8 cellular contexts compared by ENCODE assay signal in genomic region chr2:227890495-227891079, GRCh38. TPM values are rescaled to one million over a fixed set of nuclear protein-coding genes. Genes with fewer than 3 reads are reported as not detected.
DNase-seq lines count a peak whose midpoint lies in the region; ATAC-seq and TF ChIP-seq lines count a peak whose summit lies in the region.

No MANE protein-coding gene starts in this region.

- H3K9me3 ChIP-seq in cardiac muscle cell (ENCODE audit: low read depth), result no peaks in the 10 kb centered on the region
- H3K9me3 ChIP-seq in sigmoid colon, result no peaks in the 10 kb centered on the region

- no peak overlapping the region for H3K4me3 Mint-ChIP-seq in stimulated activated naive CD8-positive, alpha-beta T cell treated with anti-CD3 and anti-CD28 coated beads, Interleukin-15, amount 100 ng/mL, for 72 hours
- H3K4me3 Mint-ChIP-seq in activated CD8-positive, alpha-beta T cell treated with anti-CD3 and anti-CD28 coated beads for 36 hours, result no peak overlapping the region

- intact Hi-C loops in activated CD8-positive, alpha-beta T cell treated with anti-CD3 and anti-CD28 coated beads for 36 hours (cut with micrococcal nuclease), result no loop called here
- intact Hi-C loops in sigmoid colon (cut with DNase I), result loop anchor here (10.0 kb wide), 1 partner anchor 1694 kb away; no protein-coding TSS in a partner anchor

- H3K4me1 ChIP-seq in cardiac muscle cell (ENCODE audit: low read depth), result no peaks in the 10 kb centered on the region
- no peaks in the 10 kb centered on the region for H3K4me1 ChIP-seq in sigmoid colon

- TF ChIP-seq EP300 in sigmoid colon (IDR thresholded peaks at IDR 0.05), result no peak

- no peaks in the 10 kb centered on the region for H3K9me3 Mint-ChIP-seq in stimulated activated naive CD8-positive, alpha-beta T cell treated with anti-CD3 and anti-CD28 coated beads, Interleukin-15, amount 100 ng/mL, for 72 hours
- no peaks in the 10 kb centered on the region for H3K9me3 Mint-ChIP-seq in activated CD8-positive, alpha-beta T cell treated with anti-CD3 and anti-CD28 coated beads for 36 hours

- H3K36me3 ChIP-seq in cardiac muscle cell (no peaks in the 10 kb centered on the region), sigmoid colon (no peaks in the 10 kb centered on the region)

- POLR2A ChIA-PET in activated CD8-positive, alpha-beta T cell treated with anti-CD3 and anti-CD28 coated beads for 36 hours (lab: Charles Lee), result no interaction called here

- DNase-seq in stimulated activated naive CD8-positive, alpha-beta T cell treated with anti-CD3 and anti-CD28 coated beads, Interleukin-15, amount 100 ng/mL, for 72 hours, result no peak
- no peak for DNase-seq in stimulated activated naive CD8-positive, alpha-beta T cell treated with anti-CD3 and anti-CD28 coated beads, Interleukin-15, Interleukin-2, amounts not matched to agents 100 U/mL and 50 U/mL, for 24 hours
- DNase-seq in NCI-H1694 treated with DMSO at 0.1 percent for 48 hours (lab: John Stamatoyannopoulos, UW), result peak; percentile 63
- DNase-seq in activated CD8-positive, alpha-beta T cell treated with anti-CD3 and anti-CD28 coated beads for 36 hours, result no peak
- DNase-seq in cardiac muscle cell (ENCODE audit: low read depth in 1 of 2, low spot score in 1 of 2), result peak; percentile 75 to 76
- DNase-seq in sigmoid colon, result no peak
- no peak for DNase-seq in activated gamma-delta T cell treated with Interleukin-2 at 50 U/mL for 16 hours

- H3K27ac ChIP-seq in cardiac muscle cell (no peak overlapping the region), sigmoid colon (no peak overlapping the region)

- peaks cover 5% of the 10 kb centered on the region for H3K27me3 Mint-ChIP-seq in stimulated activated naive CD8-positive, alpha-beta T cell treated with anti-CD3 and anti-CD28 coated beads, Interleukin-15, amount 100 ng/mL, for 72 hours
- H3K27me3 Mint-ChIP-seq in activated CD8-positive, alpha-beta T cell treated with anti-CD3 and anti-CD28 coated beads for 36 hours, result peaks cover 1% of the 10 kb centered on the region

- ATAC-seq in stimulated activated naive CD8-positive, alpha-beta T cell treated with anti-CD3 and anti-CD28 coated beads, Interleukin-15, amount 100 ng/mL, for 72 hours, result peak; percentile 62
- no peak for ATAC-seq in stimulated activated naive CD8-positive, alpha-beta T cell treated with anti-CD3 and anti-CD28 coated beads, Interleukin-15, Interleukin-2, amounts not matched to agents 100 U/mL and 50 U/mL, for 24 hours
- ATAC-seq in HG02759 (IDR thresholded peaks at IDR 0.05; ENCODE audit: unreplicated experiment), result peak; percentile 67
- ATAC-seq in activated CD8-positive, alpha-beta T cell treated with anti-CD3 and anti-CD28 coated beads for 36 hours, result no peak

- H3K27ac Mint-ChIP-seq in stimulated activated naive CD8-positive, alpha-beta T cell treated with anti-CD3 and anti-CD28 coated beads, Interleukin-15, amount 100 ng/mL, for 72 hours, result no peak overlapping the region
- no peak overlapping the region for H3K27ac Mint-ChIP-seq in activated CD8-positive, alpha-beta T cell treated with anti-CD3 and anti-CD28 coated beads for 36 hours

- CTCF ChIA-PET in activated CD8-positive, alpha-beta T cell treated with anti-CD3 and anti-CD28 coated beads for 36 hours (lab: Charles Lee), result interaction anchor here (0.7 to 2.5 kb wide), 22 partner anchors 9 to 1696 kb away, joined by 3 to 15 read pairs (median 4); partner anchors contain the start of gene DAW1

- TF ChIP-seq CTCF in activated CD8-positive, alpha-beta T cell treated with anti-CD3 and anti-CD28 coated beads for 36 hours (IDR thresholded peaks at IDR 0.05), result peak; percentile 75
- TF ChIP-seq CTCF in cardiac muscle cell (IDR thresholded peaks at IDR 0.05; ENCODE audit: low read depth, low read length) (peak; percentile 51), sigmoid colon (IDR thresholded peaks at IDR 0.05) (peak in 3 of 4 experiments; percentile 21 to 57 (median 32))

- H3K27me3 ChIP-seq in cardiac muscle cell, result no peaks in the 10 kb centered on the region
- H3K27me3 ChIP-seq in sigmoid colon, result no peaks in the 10 kb centered on the region

- H3K4me3 ChIP-seq in cardiac muscle cell (no peak overlapping the region), sigmoid colon (no peak overlapping the region)

- H3K36me3 Mint-ChIP-seq in activated CD8-positive, alpha-beta T cell treated with anti-CD3 and anti-CD28 coated beads for 36 hours (ENCODE audit: low read depth), result no peaks in the 10 kb centered on the region

- no peaks in the 10 kb centered on the region for H3K4me1 Mint-ChIP-seq in stimulated activated naive CD8-positive, alpha-beta T cell treated with anti-CD3 and anti-CD28 coated beads, Interleukin-15, amount 100 ng/mL, for 72 hours
- H3K4me1 Mint-ChIP-seq in activated CD8-positive, alpha-beta T cell treated with anti-CD3 and anti-CD28 coated beads for 36 hours (ENCODE audit: low read depth), result no peaks in the 10 kb centered on the region

- TF ChIP-seq POLR2A in sigmoid colon (IDR thresholded peaks at IDR 0.05), result no peak

- 0 to 4% methylated on average over 2 of the region's 2 CpGs for WGBS in sigmoid colon, 2 donors

RNA-seq across cellular contexts. Expression of gene DAW1, which starts 19.2 kb away (rescaled TPM):
- not detected for total RNA-seq in activated CD8-positive, alpha-beta T cell treated with anti-CD3 and anti-CD28 coated beads for 36 hours
- total RNA-seq in cardiac muscle cell (0.46 and 0.57 TPM in 2 replicates), sigmoid colon (not detected)
- polyA plus RNA-seq in cardiac muscle cell (0.59 TPM in 1 of 2 replicates, not detected in the other), sigmoid colon (under 1 TPM in 1 of 3 donors, not detected in 2; 0.06 TPM)

Comparison
In these comparisons a context has a peak if more than half of its experiments do, and no peak if none do; other contexts are left out.
1. ATAC-seq: peak in stimulated activated naive CD8-positive, alpha-beta T cell treated with anti-CD3 and anti-CD28 coated beads, Interleukin-15, amount 100 ng/mL, for 72 hours (single experiment) and HG02759 (single experiment); none in stimulated activated naive CD8-positive, alpha-beta T cell treated with anti-CD3 and anti-CD28 coated beads, Interleukin-15, Interleukin-2, amounts not matched to agents 100 U/mL and 50 U/mL, for 24 hours (single experiment) and activated CD8-positive, alpha-beta T cell treated with anti-CD3 and anti-CD28 coated beads for 36 hours (single experiment).
2. DNase-seq: peak in NCI-H1694 treated with DMSO at 0.1 percent for 48 hours (single experiment) and cardiac muscle cell (2 of 2); none in stimulated activated naive CD8-positive, alpha-beta T cell treated with anti-CD3 and anti-CD28 coated beads, Interleukin-15, amount 100 ng/mL, for 72 hours (0 of 2), stimulated activated naive CD8-positive, alpha-beta T cell treated with anti-CD3 and anti-CD28 coated beads, Interleukin-15, Interleukin-2, amounts not matched to agents 100 U/mL and 50 U/mL, for 24 hours (single experiment), activated CD8-positive, alpha-beta T cell treated with anti-CD3 and anti-CD28 coated beads for 36 hours (single experiment), sigmoid colon (single experiment) and activated gamma-delta T cell treated with Interleukin-2 at 50 U/mL for 16 hours (single experiment).
3. Peak in every context shown above with its lines, with median percentiles within 50 percentile points of each other: CTCF ChIP-seq.